Comparison of ENCODE assay signal across 8 cellular contexts in the genomic region with DNA sequence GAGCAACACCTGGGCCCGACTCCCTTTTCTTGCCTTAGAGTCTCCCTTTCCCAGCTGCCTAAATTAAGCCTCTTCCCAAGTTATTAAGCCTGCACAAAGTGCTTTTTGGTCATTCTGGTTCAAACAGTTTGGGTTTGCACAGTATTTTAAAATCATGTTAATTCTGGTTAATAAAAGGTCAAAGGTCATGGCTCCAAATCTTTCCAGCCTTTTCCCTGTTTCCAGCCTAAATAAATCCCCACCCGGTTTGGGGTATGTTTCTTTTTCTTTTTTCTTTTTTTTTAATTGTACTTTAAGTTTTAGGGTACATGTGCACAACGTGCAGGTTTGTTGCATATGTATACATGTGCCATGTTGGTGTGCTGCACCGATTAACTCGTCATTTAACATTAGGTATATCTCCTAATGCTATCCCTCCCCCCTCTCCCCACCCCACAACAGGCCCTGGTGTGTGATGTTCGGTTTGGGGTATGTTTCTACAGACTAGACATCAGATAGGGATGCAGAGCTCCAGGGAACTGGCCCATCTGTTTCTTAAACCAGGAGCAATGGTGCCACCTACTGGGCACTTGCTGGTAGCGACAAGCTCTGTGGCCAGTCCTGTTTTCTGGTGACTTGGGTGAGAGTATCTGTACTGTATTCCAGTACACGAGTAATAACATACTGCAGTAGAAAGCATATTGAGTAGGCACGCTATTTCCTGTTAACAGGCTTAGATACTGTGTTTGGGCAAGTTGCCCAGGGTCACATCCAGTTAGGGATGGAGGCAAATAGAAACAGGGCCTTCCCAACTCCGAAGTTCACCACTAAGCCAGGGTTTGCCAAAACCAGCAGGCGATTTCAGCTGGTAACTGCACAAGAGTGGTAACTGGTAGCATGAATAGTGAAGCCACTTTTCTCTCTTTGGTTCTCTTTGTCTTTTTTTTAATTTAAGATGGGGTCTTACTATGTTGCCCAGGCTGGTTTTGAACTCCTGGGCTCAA.
DNase-seq lines count a peak whose midpoint lies in the region; ATAC-seq and TF ChIP-seq lines count a peak whose summit lies in the region.

No MANE protein-coding gene starts in this region.

- no peak overlapping the region for H3K4ac ChIP-seq in neuronal stem cell (ENCODE audit: low read length)

- no peak overlapping the region for H3K4me2 ChIP-seq in neuronal stem cell (ENCODE audit: insufficient read depth, low read length, poor library complexity, severe bottlenecking)

- H3K9me3 ChIP-seq in neuronal stem cell (replicated peaks in 1 of 2; ENCODE audit: control insufficient read depth in 2 of 2, insufficient read depth in 1 of 2, low read depth in 1 of 2, low read length in 2 of 2) = no peaks in the 10 kb centered on the region

- H3K23ac ChIP-seq in neuronal stem cell (ENCODE audit: low read depth, low read length, poor library complexity) = no peak overlapping the region

- no peaks in the 10 kb centered on the region for H3K36me3 ChIP-seq in neuronal stem cell (replicated peaks in 1 of 2; ENCODE audit: control insufficient read depth in 2 of 2, insufficient read depth in 2 of 2, low read length in 2 of 2)

- H4K91ac ChIP-seq in neuronal stem cell (ENCODE audit: low read depth, low read length, poor library complexity) = no peak overlapping the region

- peak; percentile 56 for ATAC-seq in GM19035 (IDR thresholded peaks at IDR 0.05; ENCODE audit: unreplicated experiment)

- no peak overlapping the region for H3K27ac ChIP-seq in RWPE1
- no peak overlapping the region for H3K27ac ChIP-seq in neuronal stem cell (replicated peaks; ENCODE audit: low read length)

- H3K79me1 ChIP-seq in neuronal stem cell (ENCODE audit: low read depth, low read length) = peaks cover 3% of the 10 kb centered on the region

- H4K8ac ChIP-seq in neuronal stem cell (ENCODE audit: low read depth, low read length) = no peak overlapping the region

- no CpG with 5 or more reads among the region's 11 CpGs for WGBS in neuronal stem cell (ENCODE audit: extremely low coverage in 2 of 2, insufficient read length in 2 of 2, insufficient replicate concordance in 1 of 2), 2 donors

- no peak overlapping the region for H3K14ac ChIP-seq in neuronal stem cell (ENCODE audit: low read length)

- POLR2A ChIA-PET in RWPE1 (lab: Yijun Ruan, JAX; ENCODE audit: low non-redundant PET) = interaction anchor here (0.9 to 1.3 kb wide), 2 partner anchors 80 to 132 kb away, joined by 3 to 4 read pairs; partner anchors contain the start of genes C10orf95 and SUFU

- H2AFZ ChIP-seq in neuronal stem cell (ENCODE audit: low read length) = no peak overlapping the region

- H2AK5ac ChIP-seq in neuronal stem cell (ENCODE audit: low read depth, low read length) = no peak overlapping the region

- H3K27me3 ChIP-seq in neuronal stem cell (ENCODE audit: control insufficient read depth in 3 of 3, insufficient read depth in 3 of 3, low read depth in 1 of 3, low read length in 3 of 3) = no peaks in the 10 kb centered on the region

- H3K18ac ChIP-seq in neuronal stem cell (ENCODE audit: low read length) = no peak overlapping the region

- H2BK12ac ChIP-seq in neuronal stem cell (ENCODE audit: low read length) = no peak overlapping the region

- no peak overlapping the region for H3K4me3 ChIP-seq in neuronal stem cell (ENCODE audit: low read length in 2 of 2)

- CTCF ChIA-PET in RWPE1 (lab: Yijun Ruan, JAX) = interaction anchor here (0.5 to 2.0 kb wide), 29 partner anchors 8 to 1682 kb away, joined by 3 to 19 read pairs (median 4); partner anchors contain the start of genes ACTR1A, SUFU and TRIM8

- peaks cover 19 to 27% of the 10 kb centered on the region in 2 donors for H3K4me1 ChIP-seq in neuronal stem cell (ENCODE audit: control insufficient read depth in 2 of 2, insufficient read depth in 1 of 2, low read depth in 1 of 2, low read length in 2 of 2)

- no peak overlapping the region for H3K9ac ChIP-seq in neuronal stem cell (ENCODE audit: low read depth, low read length, poor library complexity)

- H2BK120ac ChIP-seq in neuronal stem cell (ENCODE audit: low read depth, low read length) = no peak overlapping the region

- no peak overlapping the region for H2BK15ac ChIP-seq in neuronal stem cell (ENCODE audit: low read length)

- DNase-seq in AG09319 (ENCODE audit: extremely low read depth, low read depth) = peak; percentile 83
- peak; percentile 94 to 99 for DNase-seq in Kasumi-1 (lab: John Stamatoyannopoulos, UW)
- peak; percentile 91 for DNase-seq in RWPE1 (ENCODE audit: low spot score)
- DNase-seq in activated T-helper 1 cell treated with anti-CD3 and anti-CD28 coated beads, Interleukin-2, amount 50 U/mL, for 16 hours (ENCODE audit: low read depth in 1 of 2, low spot score in 1 of 2) = peak; percentile 57
- peak; percentile 87 for DNase-seq in fibroblast of the conjunctiva (ENCODE audit: low read depth)
- DNase-seq in neuronal stem cell (ENCODE audit: low spot score) = peak; percentile 85
- peak; percentile 71 for DNase-seq in stromal cell of bone marrow (ENCODE audit: low read depth)

- peak; percentile 84 for TF ChIP-seq CTCF in AG09319 (IDR thresholded peaks at IDR 0.05; ENCODE audit: low read depth, low read length)
- peak; percentile 87 for TF ChIP-seq CTCF in RWPE1 (conservative IDR thresholded peaks at IDR 0.05; ENCODE audit: low read depth)

- no peak overlapping the region for H2BK5ac ChIP-seq in neuronal stem cell (ENCODE audit: low read length)
